In genomic region chr18:3015851-3016250, GRCh38 we compare ENCODE assay signal across 9 cellular contexts. TPM values are rescaled to one million over a fixed set of nuclear protein-coding genes. Genes with fewer than 3 reads are reported as not detected.
DNase-seq lines count a peak whose midpoint lies in the region; ATAC-seq lines count a peak whose summit lies in the region.
"Had no signal": no experiment of that assay in that cellular context is flagged by ENCODE, and none has a peak within 500 bp of the region (broad histone marks: within the 10 kb centered on the region; RNA-seq: fewer than 3 reads in every experiment).

No MANE protein-coding gene starts in this region.

- peaks cover 38% of the 10 kb centered on the region for H3K4me1 Mint-ChIP-seq in T-helper 2 cell treated with Interferon-gamma antibody and Interleukin-4, amounts not matched to agents 5 μg/mL and 100 μg/mL, for 36 hours (ENCODE audit: low read depth)
- H3K4me1 Mint-ChIP-seq in activated T-helper 1 cell treated with anti-CD3 and anti-CD28 coated beads, Interleukin-12 subunit alpha, Interleukin-12 subunit beta, Interleukin-2, Interleukin-4 antibody, amounts not matched to agents 30 ng/mL and 10 ng/mL and 1 ng/mL, durations not matched to agents 14 hours and 24 hours and 36 hours (ENCODE audit: low read depth) = peaks cover 45% of the 10 kb centered on the region
- H3K4me1 Mint-ChIP-seq in immature natural killer cell = peaks cover 22 to 37% of the 10 kb centered on the region in 2 donors
- peaks cover 27 to 50% of the 10 kb centered on the region in 2 donors for H3K4me1 Mint-ChIP-seq in stimulated activated naive B cell treated with anti-CD40 and anti-IgM and Interleukin-4, amounts not matched to agents 10 μg/mL and 1 μg/mL and 100 μg/mL, for 72 hours

- in situ Hi-C loops in GM23248 (cut with MboI) = no loop called here

- peaks cover 16% of the 10 kb centered on the region for H3K79me2 ChIP-seq in GM23248 (ENCODE audit: insufficient read depth)

- 91 to 92% methylated on average over 4 of the region's 4 CpGs for WGBS in GM23248 (ENCODE audit: low coverage in 1 of 2, low lambda C conversion rate in 2 of 2, missing lambda C conversion rate in 2 of 2), 2 experiments

- no peaks in the 10 kb centered on the region for H3K9me3 ChIP-seq in GM23248 (ENCODE audit: low read depth)

- peak overlapping the region; percentile 28 for H3K27ac Mint-ChIP-seq in T-helper 2 cell treated with Interferon-gamma antibody and Interleukin-4, amounts not matched to agents 5 μg/mL and 100 μg/mL, for 36 hours
- peak overlapping the region; percentile 38 for H3K27ac Mint-ChIP-seq in activated T-helper 1 cell treated with anti-CD3 and anti-CD28 coated beads, Interleukin-12 subunit alpha, Interleukin-12 subunit beta, Interleukin-2, Interleukin-4 antibody, amounts not matched to agents 30 ng/mL and 10 ng/mL and 1 ng/mL, durations not matched to agents 14 hours and 24 hours and 36 hours
- peak overlapping the region in 3 of 6 donors; percentile 2 to 64 (median 44) for H3K27ac Mint-ChIP-seq in immature natural killer cell
- H3K27ac Mint-ChIP-seq in stimulated activated naive B cell treated with anti-CD40 and anti-IgM and Interleukin-4, amounts not matched to agents 10 μg/mL and 1 μg/mL and 100 μg/mL, for 72 hours = peak overlapping the region; percentile 6

- H3K9ac ChIP-seq in GM23248 = no peak overlapping the region

- no peaks in the 10 kb centered on the region for H3K27me3 ChIP-seq in GM23248 (replicated peaks; ENCODE audit: insufficient read depth)

- DNase-seq in T-helper 2 cell treated with Interferon-gamma antibody and Interleukin-4, amounts not matched to agents 5 μg/mL and 100 μg/mL, for 36 hours (ENCODE audit: low spot score) = no peak
- no peak for DNase-seq in T-helper 2 cell
- no peak for DNase-seq in activated T-helper 1 cell treated with anti-CD3 and anti-CD28 coated beads, Interleukin-12 subunit alpha, Interleukin-12 subunit beta, Interleukin-2, Interleukin-4 antibody, amounts not matched to agents 30 ng/mL and 10 ng/mL and 1 ng/mL, durations not matched to agents 14 hours and 24 hours and 36 hours (ENCODE audit: low spot score)
- no peak for DNase-seq in immature natural killer cell
- DNase-seq in stimulated activated naive B cell treated with anti-CD40 and anti-IgM and Interleukin-4, amounts not matched to agents 10 μg/mL and 1 μg/mL and 100 μg/mL, for 72 hours = no peak
- no peak for DNase-seq in OCI-M2 (lab: John Stamatoyannopoulos, UW; ENCODE audit: unreplicated experiment)
- no peak for DNase-seq in GM23248
- DNase-seq: NCI-H2081 treated with DMSO at 0.1 percent for 48 hours had no signal

- H3K27me3 Mint-ChIP-seq in T-helper 2 cell treated with Interferon-gamma antibody and Interleukin-4, amounts not matched to agents 5 μg/mL and 100 μg/mL, for 36 hours (ENCODE audit: low read depth) = no peaks in the 10 kb centered on the region
- no peaks in the 10 kb centered on the region for H3K27me3 Mint-ChIP-seq in activated T-helper 1 cell treated with anti-CD3 and anti-CD28 coated beads, Interleukin-12 subunit alpha, Interleukin-12 subunit beta, Interleukin-2, Interleukin-4 antibody, amounts not matched to agents 30 ng/mL and 10 ng/mL and 1 ng/mL, durations not matched to agents 14 hours and 24 hours and 36 hours (ENCODE audit: insufficient read depth)
- peaks cover 9 to 15% (median 11%) of the 10 kb centered on the region in 3 donors for H3K27me3 Mint-ChIP-seq in immature natural killer cell (ENCODE audit: low read depth in 3 of 3)
- no peaks in the 10 kb centered on the region for H3K27me3 Mint-ChIP-seq in stimulated activated naive B cell treated with anti-CD40 and anti-IgM and Interleukin-4, amounts not matched to agents 10 μg/mL and 1 μg/mL and 100 μg/mL, for 72 hours

- no peak for ATAC-seq in stimulated activated naive B cell treated with anti-CD40 and anti-IgM and Interleukin-4, amounts not matched to agents 10 μg/mL and 1 μg/mL and 100 μg/mL, for 72 hours (replicated peaks)
- no peak for ATAC-seq in GM21390 (IDR thresholded peaks at IDR 0.05; ENCODE audit: unreplicated experiment)

- no peak overlapping the region for H3K4me3 ChIP-seq in GM23248

- no peak overlapping the region for H3K4me2 ChIP-seq in GM23248 (ENCODE audit: unreplicated experiment)

- no peaks in the 10 kb centered on the region for H4K20me1 ChIP-seq in GM23248 (ENCODE audit: insufficient read depth)

- peaks cover 13% of the 10 kb centered on the region for H3K36me3 Mint-ChIP-seq in T-helper 2 cell treated with Interferon-gamma antibody and Interleukin-4, amounts not matched to agents 5 μg/mL and 100 μg/mL, for 36 hours (ENCODE audit: low read depth)
- H3K36me3 Mint-ChIP-seq in activated T-helper 1 cell treated with anti-CD3 and anti-CD28 coated beads, Interleukin-12 subunit alpha, Interleukin-12 subunit beta, Interleukin-2, Interleukin-4 antibody, amounts not matched to agents 30 ng/mL and 10 ng/mL and 1 ng/mL, durations not matched to agents 14 hours and 24 hours and 36 hours (ENCODE audit: low read depth) = peaks cover 16% of the 10 kb centered on the region
- peaks cover 0 to 2% (median 0%) of the 10 kb centered on the region in 3 donors for H3K36me3 Mint-ChIP-seq in immature natural killer cell
- peaks cover 0 to 3% of the 10 kb centered on the region in 2 donors for H3K36me3 Mint-ChIP-seq in stimulated activated naive B cell treated with anti-CD40 and anti-IgM and Interleukin-4, amounts not matched to agents 10 μg/mL and 1 μg/mL and 100 μg/mL, for 72 hours

- H2AFZ ChIP-seq in GM23248 = no peak overlapping the region

- peaks cover 29% of the 10 kb centered on the region for H3F3A ChIP-seq in GM23248 (ENCODE audit: insufficient read depth)

- H3K27ac ChIP-seq in GM23248 = no peak overlapping the region; the same call in 1 of the 2 replicates

- H3K4me3 Mint-ChIP-seq in T-helper 2 cell treated with Interferon-gamma antibody and Interleukin-4, amounts not matched to agents 5 μg/mL and 100 μg/mL, for 36 hours = peak overlapping the region; percentile 25
- H3K4me3 Mint-ChIP-seq in activated T-helper 1 cell treated with anti-CD3 and anti-CD28 coated beads, Interleukin-12 subunit alpha, Interleukin-12 subunit beta, Interleukin-2, Interleukin-4 antibody, amounts not matched to agents 30 ng/mL and 10 ng/mL and 1 ng/mL, durations not matched to agents 14 hours and 24 hours and 36 hours = peak overlapping the region; percentile 15
- peak overlapping the region in 3 of 5 donors; percentile 0 to 5 (median 0) for H3K4me3 Mint-ChIP-seq in immature natural killer cell
- H3K4me3 Mint-ChIP-seq in stimulated activated naive B cell treated with anti-CD40 and anti-IgM and Interleukin-4, amounts not matched to agents 10 μg/mL and 1 μg/mL and 100 μg/mL, for 72 hours = peak overlapping the region; percentile 10 to 23

- no peaks in the 10 kb centered on the region for H3K36me3 ChIP-seq in GM23248 (ENCODE audit: low read depth)

- H3K9me2 ChIP-seq in GM23248 (ENCODE audit: insufficient read depth) = no peaks in the 10 kb centered on the region

- H3K9me3 Mint-ChIP-seq in T-helper 2 cell treated with Interferon-gamma antibody and Interleukin-4, amounts not matched to agents 5 μg/mL and 100 μg/mL, for 36 hours = no peaks in the 10 kb centered on the region
- H3K9me3 Mint-ChIP-seq in activated T-helper 1 cell treated with anti-CD3 and anti-CD28 coated beads, Interleukin-12 subunit alpha, Interleukin-12 subunit beta, Interleukin-2, Interleukin-4 antibody, amounts not matched to agents 30 ng/mL and 10 ng/mL and 1 ng/mL, durations not matched to agents 14 hours and 24 hours and 36 hours = no peaks in the 10 kb centered on the region
- H3K9me3 Mint-ChIP-seq in immature natural killer cell = peaks cover 0 to 2% (median 0%) of the 10 kb centered on the region in 6 donors
- H3K9me3 Mint-ChIP-seq in stimulated activated naive B cell treated with anti-CD40 and anti-IgM and Interleukin-4, amounts not matched to agents 10 μg/mL and 1 μg/mL and 100 μg/mL, for 72 hours = no peaks in the 10 kb centered on the region

- intact Hi-C loops in activated T-helper 1 cell treated with anti-CD3 and anti-CD28 coated beads, Interleukin-12 subunit alpha, Interleukin-12 subunit beta, Interleukin-2, Interleukin-4 antibody, amounts not matched to agents 30 ng/mL and 10 ng/mL and 1 ng/mL, durations not matched to agents 14 hours and 24 hours and 36 hours (cut with micrococcal nuclease) = loop anchor here (2.0 kb wide), 1 partner anchor 13 kb away; no protein-coding TSS in a partner anchor

- H3K4me1 ChIP-seq in GM23248 (ENCODE audit: insufficient read depth) = peaks cover 30% of the 10 kb centered on the region

RNA-seq across cellular contexts. Expression of gene LPIN2, which starts 2.9 kb away (rescaled TPM):
- total RNA-seq in activated T-helper 1 cell treated with anti-CD3 and anti-CD28 coated beads, Interleukin-12 subunit alpha, Interleukin-12 subunit beta, Interleukin-2, Interleukin-4 antibody, amounts not matched to agents 30 ng/mL and 10 ng/mL and 1 ng/mL, durations not matched to agents 14 hours and 24 hours and 36 hours = 86.6 and 91.8 TPM in 2 replicates
- polyA plus RNA-seq in immature natural killer cell (10 to 100 TPM; 17.3 to 80.1 (median 31.0) TPM), GM23248 (2016; fragmentation: Nextera tagmentation; extraction: Ambion mirVana) (19.5 and 19.8 TPM in 2 replicates)
- 29.2 and 33.9 TPM in 2 replicates for total RNA-seq in GM23248 (2014; rRNA removed; shearing (Covaris generic))
